8 cellular contexts compared by ENCODE assay signal in genomic region chr1:21781971-21782867, GRCh38. TPM values are rescaled to one million over a fixed set of nuclear protein-coding genes. Genes with fewer than 3 reads are reported as not detected.
A peak's percentile ranks its signal among the peaks of the same experiment; 100 is the strongest.
DNase-seq lines count a peak whose midpoint lies in the region; ATAC-seq and TF ChIP-seq lines count a peak whose summit lies in the region.

No MANE protein-coding gene starts in this region.

- H3K9ac ChIP-seq in mesenchymal stem cell (ENCODE audit: low read length) = peak overlapping the region; percentile 98

- peaks cover 51% of the 10 kb centered on the region for H3K79me2 ChIP-seq in ACC112 (ENCODE audit: control insufficient read depth, insufficient read depth, low read length, unreplicated experiment)

- H3K27me3 ChIP-seq in ACC112 (ENCODE audit: insufficient read depth, low read length) = no peaks in the 10 kb centered on the region
- no peaks in the 10 kb centered on the region for H3K27me3 ChIP-seq in mesenchymal stem cell (ENCODE audit: control insufficient read depth in 1 of 2, insufficient read depth in 1 of 2, low read length in 2 of 2)

- peak overlapping the region; percentile 86 to 92 for H3K14ac ChIP-seq in mesenchymal stem cell (ENCODE audit: low read length in 2 of 2)

- H2AK5ac ChIP-seq in mesenchymal stem cell (ENCODE audit: low read length, severe bottlenecking) = no peak overlapping the region

- peak overlapping the region; percentile 85 for H2BK120ac ChIP-seq in mesenchymal stem cell (ENCODE audit: low read depth, low read length)

- WGBS in mesenchymal stem cell = under 1% methylated on average over 47 of the region's 52 CpGs

- no peaks in the 10 kb centered on the region for H3K27me3 Mint-ChIP-seq in effector memory CD8-positive, alpha-beta T cell

- no peak for TF ChIP-seq POLR2A in GM18505 (IDR thresholded peaks at IDR 0.05; ENCODE audit: borderline replicate concordance, extremely low read depth, insufficient read depth, insufficient read length)

- H3K4ac ChIP-seq in mesenchymal stem cell (ENCODE audit: low read depth in 1 of 2, low read length in 2 of 2) = peak overlapping the region; percentile 89 to 91

- H3K36me3 ChIP-seq in ACC112 (ENCODE audit: insufficient read depth, low read length) (no peaks in the 10 kb centered on the region), mesenchymal stem cell (ENCODE audit: control insufficient read depth in 1 of 2, insufficient read depth in 2 of 2, low read depth in 1 of 2, low read length in 2 of 2) (no peaks in the 10 kb centered on the region)

- H3K4me3 ChIP-seq in ACC112 (ENCODE audit: low read depth, low read length) (peak overlapping the region; percentile 97), mesenchymal stem cell (ENCODE audit: insufficient read depth in 1 of 2, low read depth in 1 of 2, low read length in 2 of 2) (peak overlapping the region; percentile 97 to 99)

- no peaks in the 10 kb centered on the region for H3K9me3 ChIP-seq in mesenchymal stem cell (ENCODE audit: control insufficient read depth, low read length)

- DNase-seq in NCI-H2227 treated with DMSO at 0.1 percent for 48 hours (lab: John Stamatoyannopoulos, UW) = peak; percentile 56
- DNase-seq in activated CD4-positive, alpha-beta T cell treated with anti-CD3 and anti-CD28 coated beads, Interleukin-2, amount 50 U/mL, for 4 hours = peak; percentile 23 to 35
- peak; percentile 36 to 47 (median 39) for DNase-seq in effector memory CD8-positive, alpha-beta T cell
- DNase-seq in mesenchymal stem cell = peak; percentile 78
- peak; percentile 2 to 13 for DNase-seq in stimulated activated CD8-positive, alpha-beta memory T cell treated with anti-CD3 and anti-CD28 coated beads, Interleukin-2, amount 100 ng/mL, for 1 hour (ENCODE audit: low read depth in 2 of 2)

- H3K9me3 Mint-ChIP-seq in effector memory CD8-positive, alpha-beta T cell = no peaks in the 10 kb centered on the region

- peak overlapping the region; percentile 96 for H4K8ac ChIP-seq in mesenchymal stem cell (ENCODE audit: low read length)

- H2BK15ac ChIP-seq in mesenchymal stem cell (ENCODE audit: low read depth, poor library complexity, severe bottlenecking) = peak overlapping the region; percentile 28

- peak overlapping the region; percentile 99 to 100 for H3K27ac Mint-ChIP-seq in effector memory CD8-positive, alpha-beta T cell

- peak overlapping the region in 1 of 2 experiments; percentile 84 for H3K23ac ChIP-seq in mesenchymal stem cell (ENCODE audit: low read length in 2 of 2)

- peak overlapping the region; percentile 66 for H3K4me2 ChIP-seq in mesenchymal stem cell (ENCODE audit: low read length, poor library complexity, severe bottlenecking)

- peaks cover 31 to 35% of the 10 kb centered on the region in 2 donors for H3K4me1 Mint-ChIP-seq in effector memory CD8-positive, alpha-beta T cell (ENCODE audit: low read depth in 2 of 2)

- H2AFZ ChIP-seq in ACC112 (ENCODE audit: low read length, unreplicated experiment) = peak overlapping the region; percentile 86
- peak overlapping the region; percentile 95 for H2AFZ ChIP-seq in mesenchymal stem cell (ENCODE audit: low read depth, low read length)

- H3K79me1 ChIP-seq in mesenchymal stem cell (replicated peaks; ENCODE audit: low read length, poor library complexity, severe bottlenecking) = no peaks in the 10 kb centered on the region

- peak overlapping the region; percentile 97 to 99 for H3K4me3 Mint-ChIP-seq in effector memory CD8-positive, alpha-beta T cell

- peak overlapping the region; percentile 63 to 85 for H3K18ac ChIP-seq in mesenchymal stem cell (ENCODE audit: low read depth in 1 of 2, low read length in 2 of 2)

- H3K36me3 Mint-ChIP-seq in effector memory CD8-positive, alpha-beta T cell (ENCODE audit: insufficient read depth) = peaks cover 27% of the 10 kb centered on the region

- H2BK12ac ChIP-seq in mesenchymal stem cell (ENCODE audit: low read length in 2 of 2) = no peak overlapping the region

- H3K4me1 ChIP-seq in ACC112 (ENCODE audit: control insufficient read depth, insufficient read depth, low read length, unreplicated experiment) (peaks cover 9% of the 10 kb centered on the region), mesenchymal stem cell (ENCODE audit: control insufficient read depth, insufficient read depth, low read depth, low read length) (peaks cover 3% of the 10 kb centered on the region)

- ATAC-seq in GM18505 (IDR thresholded peaks at IDR 0.05; ENCODE audit: unreplicated experiment) = peak; percentile 21
- ATAC-seq in HG03039 (IDR thresholded peaks at IDR 0.05; ENCODE audit: unreplicated experiment) = peak; percentile 14
- ATAC-seq in effector memory CD8-positive, alpha-beta T cell (replicated peaks) = peak; percentile 10

- peak overlapping the region; percentile 94 for H4K91ac ChIP-seq in mesenchymal stem cell (ENCODE audit: low read length)

- H3K27ac ChIP-seq in ACC112 (ENCODE audit: low read depth, low read length) (peak overlapping the region; percentile 99), mesenchymal stem cell (ENCODE audit: low read length, poor library complexity, severe bottlenecking) (peak overlapping the region; percentile 95)

- H2BK5ac ChIP-seq in mesenchymal stem cell (ENCODE audit: low read depth, low read length, poor library complexity, severe bottlenecking) = no peak overlapping the region

RNA-seq across cellular contexts. Expression of gene USP48, which starts 0.7 kb away (rescaled TPM):
- polyA plus RNA-seq in mesenchymal stem cell (2013, experiment 1 of 2) = 30.1 TPM
- polyA plus RNA-seq in mesenchymal stem cell (2013, experiment 2 of 2) = 29.8 TPM

RNA-seq across cellular contexts. Expression of gene LDLRAD2, which starts 29.8 kb away (rescaled TPM):
- 0.25 TPM for polyA plus RNA-seq in mesenchymal stem cell (2013, experiment 1 of 2)
- polyA plus RNA-seq in mesenchymal stem cell (2013, experiment 2 of 2) = 0.23 TPM

Comparison
In these comparisons a context has a peak if more than half of its experiments do, and no peak if none do; other contexts are left out.
1. Peak in every context shown above with its lines: DNase-seq, ATAC-seq, H3K4me3 ChIP-seq and H3K27ac ChIP-seq.
2. DNase-seq: peak in every context shown above with its lines; median percentile 78 in mesenchymal stem cell; 56 in NCI-H2227 treated with DMSO at 0.1 percent for 48 hours; 39 in effector memory CD8-positive, alpha-beta T cell; 29 in activated CD4-positive, alpha-beta T cell treated with anti-CD3 and anti-CD28 coated beads, Interleukin-2, amount 50 U/mL, for 4 hours; 8 in stimulated activated CD8-positive, alpha-beta memory T cell treated with anti-CD3 and anti-CD28 coated beads, Interleukin-2, amount 100 ng/mL, for 1 hour.